ENCODE assay signal across 10 cellular contexts in the genomic region with DNA sequence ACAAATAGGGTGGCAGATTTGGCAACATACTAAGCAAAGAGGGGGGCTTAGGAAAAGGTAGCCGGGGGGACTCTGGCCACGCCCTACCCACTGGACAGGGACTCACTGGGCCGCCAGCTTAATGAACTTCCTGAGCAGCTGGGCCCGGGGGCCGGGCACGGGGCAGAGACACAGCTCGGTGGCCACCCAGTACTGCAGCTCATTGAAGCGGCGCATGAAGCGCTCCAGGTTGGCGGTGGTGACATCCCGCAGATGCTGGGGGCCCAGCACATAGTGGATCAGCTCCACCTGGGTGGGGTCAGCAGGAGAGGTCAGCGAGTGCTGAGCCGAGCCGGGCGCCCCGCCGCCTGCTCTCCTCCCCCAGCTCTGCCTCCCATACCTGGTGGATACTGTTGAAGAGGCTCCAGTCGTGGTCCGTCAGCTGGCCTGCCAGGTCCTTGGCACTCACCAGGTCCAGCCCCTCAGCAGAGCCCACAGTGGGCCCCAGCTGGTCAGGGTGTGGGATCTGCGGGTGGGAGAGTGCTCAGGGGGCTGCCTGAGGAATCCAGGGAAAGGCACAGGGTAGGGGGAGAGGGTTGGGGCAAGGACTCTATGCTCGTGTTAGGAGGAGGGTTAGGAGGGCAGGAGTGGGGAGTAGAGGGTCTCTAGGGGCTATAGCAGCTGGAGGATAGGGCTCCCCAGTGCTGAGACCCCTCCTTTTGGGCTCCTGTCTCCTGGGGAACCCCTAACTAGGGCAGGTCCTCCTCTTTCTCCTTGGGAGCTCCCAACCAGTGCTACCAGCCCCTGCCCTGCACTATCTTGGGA. TPM values are rescaled to one million over a fixed set of nuclear protein-coding genes. Genes with fewer than 3 reads are reported as not detected.
DNase-seq lines count a peak whose midpoint lies in the region; ATAC-seq and TF ChIP-seq lines count a peak whose summit lies in the region.
"Had no signal": no experiment of that assay in that cellular context is flagged by ENCODE, and none has a peak within 500 bp of the region (broad histone marks: within the 10 kb centered on the region; RNA-seq: fewer than 3 reads in every experiment).

No MANE protein-coding gene starts in this region.

- H3K36me3 ChIP-seq in heart right ventricle (peaks cover 0 to 29% (median 0%) of the 10 kb centered on the region in 9 donors), transverse colon (no peaks in the 10 kb centered on the region)
- no peaks in the 10 kb centered on the region for H3K36me3 ChIP-seq in effector memory CD4-positive, alpha-beta T cell (ENCODE audit: control insufficient read depth, insufficient read depth, low read length)

- peaks cover 0 to 5% (median 0%) of the 10 kb centered on the region in 7 donors for H3K27me3 ChIP-seq in heart right ventricle
- no peaks in the 10 kb centered on the region for H3K27me3 ChIP-seq in effector memory CD4-positive, alpha-beta T cell (replicated peaks; ENCODE audit: control insufficient read depth, insufficient read depth, low read length, poor library complexity, severe bottlenecking)
- H3K27me3 ChIP-seq in transverse colon: no peaks in the 10 kb centered on the region

- peak overlapping the region in 1 of 10 donors; percentile 7 for H3K4me3 ChIP-seq in heart right ventricle
- H3K4me3 ChIP-seq in effector memory CD4-positive, alpha-beta T cell (ENCODE audit: insufficient read depth, low read depth, low read length, poor library complexity, severe bottlenecking): no peak overlapping the region
- H3K4me3 ChIP-seq in transverse colon: no peak overlapping the region

- ATAC-seq in heart right ventricle: no peak
- ATAC-seq in HG03175 (IDR thresholded peaks at IDR 0.05; ENCODE audit: unreplicated experiment): peak; percentile 49

- WGBS in heart right ventricle, 2 donors: 73 to 79% methylated on average over 22 of the region's 22 CpGs
- WGBS in transverse colon (ENCODE audit: low coverage in 1 of 2), 2 donors: 63 to 79% methylated on average over 11 to 14 of the region's 22 CpGs

- TF ChIP-seq CTCF in heart right ventricle (IDR thresholded peaks at IDR 0.05): no peak
- TF ChIP-seq CTCF in transverse colon (IDR thresholded peaks at IDR 0.05): no peak

- H3K27ac ChIP-seq in heart right ventricle: peak overlapping the region; percentile 50 to 88 (median 74)
- peak overlapping the region; percentile 47 for H3K27ac ChIP-seq in effector memory CD4-positive, alpha-beta T cell (ENCODE audit: insufficient read depth, low read length, poor library complexity, severe bottlenecking)
- peak overlapping the region; percentile 10 to 75 (median 46) for H3K27ac ChIP-seq in transverse colon

- TF ChIP-seq POLR2A in transverse colon (IDR thresholded peaks at IDR 0.05): no peak

- H3K9me3 ChIP-seq in heart right ventricle (no peaks in the 10 kb centered on the region), transverse colon (no peaks in the 10 kb centered on the region)
- H3K9me3 ChIP-seq in effector memory CD4-positive, alpha-beta T cell (ENCODE audit: control insufficient read depth, low read length): no peaks in the 10 kb centered on the region

- H3K4me1 ChIP-seq in heart right ventricle (peaks cover 37 to 76% (median 58%) of the 10 kb centered on the region in 9 donors), transverse colon (peaks cover 17 to 50% (median 31%) of the 10 kb centered on the region in 4 donors)
- peaks cover 19% of the 10 kb centered on the region for H3K4me1 ChIP-seq in effector memory CD4-positive, alpha-beta T cell (ENCODE audit: control insufficient read depth, insufficient read depth, low read length, poor library complexity, severe bottlenecking)

- in situ Hi-C loops in transverse colon (cut with MboI; ENCODE audit: low pct_ligation_motif_present in 1 of 4, low pct_unique_long_range_greater_than_20kb in 1 of 4, low sequenced_read_pairs in 3 of 4): loop anchor here in 2 of 4 donors (25.0 kb wide), 2 partner anchors 97 to 222 kb away; a partner anchor contains a TSS

- TF ChIP-seq EP300 in transverse colon (IDR thresholded peaks at IDR 0.05; ENCODE audit: low read depth): no peak

- DNase-seq in heart right ventricle: peak in 1 of 2 donors; percentile 37
- no peak for DNase-seq in cardiac septum (ENCODE audit: low spot score)
- DNase-seq in effector memory CD4-positive, alpha-beta T cell: no peak
- peak; percentile 58 for DNase-seq in transverse colon
- DNase-seq in DMS 273 treated with DMSO at 0.1 percent for 48 hours (lab: John Stamatoyannopoulos, UW): no peak
- no peak for DNase-seq in T-helper 2 cell
- DNase-seq in EL: no peak

- intact Hi-C loops in heart right ventricle (cut with DNase I) (loop anchor here in 1 of 10 donors (5.0 kb wide), 1 partner anchor 37 kb away; no protein-coding TSS in a partner anchor), cardiac septum (cut with DNase I) (no loop called here), transverse colon (cut with DNase I; ENCODE audit: low total_unique reads) (no loop called here)

RNA-seq across cellular contexts. Expression of a gene that starts 15.4 kb away (rescaled TPM):
- total RNA-seq in heart right ventricle (under 1 TPM in 9 of 10 donors, not detected in 1; 0.11 to 0.56 (median 0.31) TPM), cardiac septum (0.24 TPM), transverse colon (under 1 TPM in 1 of 4 donors, not detected in 3; 0.32 TPM)
- polyA plus RNA-seq in heart right ventricle: under 1 TPM; 0.26 to 0.29 TPM
- total RNA-seq: HT-29, pulmonary artery endothelial cell had no signal

RNA-seq across cellular contexts. Expression of a gene that starts 17.9 kb away (rescaled TPM):
- total RNA-seq in heart right ventricle (10 to 100 TPM in 9 of 10 donors, 1 to 10 TPM in 1; 9.5 to 54.9 (median 19.8) TPM), cardiac septum (26.3 TPM), transverse colon (10 to 100 TPM in 2 of 4 donors, 1 to 10 TPM in 2; 8.1 to 51.7 (median 24.6) TPM)
- 100 to 1,000 TPM in 1 of 2 donors, 10 to 100 TPM in 1; 22.4 to 173 TPM for polyA plus RNA-seq in heart right ventricle

RNA-seq across cellular contexts. Expression of a gene that starts 32.3 kb away (rescaled TPM):
- total RNA-seq in heart right ventricle: 10 to 100 TPM; 18.6 to 31.9 (median 22.1) TPM
- 10 to 100 TPM; 12.6 to 26.2 TPM for polyA plus RNA-seq in heart right ventricle
- total RNA-seq in cardiac septum: 20.7 TPM
- total RNA-seq in transverse colon: 10 to 100 TPM; 19.9 to 76.7 (median 23.1) TPM

RNA-seq across cellular contexts. Expression of a gene that starts 34.9 kb away (rescaled TPM):
- total RNA-seq in heart right ventricle: 10 to 100 TPM; 18.6 to 28.0 (median 21.8) TPM
- polyA plus RNA-seq in heart right ventricle: 10 to 100 TPM in 1 of 2 donors, 1 to 10 TPM in 1; 4.8 to 10.1 TPM
- 21.0 TPM for total RNA-seq in cardiac septum
- total RNA-seq in transverse colon: 10 to 100 TPM in 1 of 4 donors, 1 to 10 TPM in 3; 8.1 to 16.0 (median 9.3) TPM
